In genomic region chr1:41268154-41268770, GRCh38 we compare ENCODE assay signal across 1 cellular context.
TF ChIP-seq lines count a peak whose summit lies in the region.

No MANE protein-coding gene starts in this region.

TF ChIP-seq in K562, 482 proteins besides CTCF, POLR2A, EP300 and RAD21 (continued from another document and continues in another):
- no peak for TF ChIP-seq ZBTB5 (IDR thresholded peaks at IDR 0.05)
- TF ChIP-seq GATA2 (CRISPR knock-in tag; IDR thresholded peaks at IDR 0.05), result no peak
- no peak for TF ChIP-seq USF2 (CRISPR knock-in tag; IDR thresholded peaks at IDR 0.05)
- no peak for TF ChIP-seq CHD4 (IDR thresholded peaks at IDR 0.05; ENCODE audit: insufficient read depth, insufficient replicate concordance, low read depth, low read length, poor library complexity, severe bottlenecking)
- no peak for TF ChIP-seq RBM39 (optimal IDR thresholded peaks at IDR 0.05; ENCODE audit: low read depth, low read length)
- TF ChIP-seq CCNT2 (IDR thresholded peaks at IDR 0.05; ENCODE audit: borderline replicate concordance, extremely low read depth, insufficient read length, low read depth, low read length), result no peak
- TF ChIP-seq DEAF1 (CRISPR knock-in tag; IDR thresholded peaks at IDR 0.05), result peak; percentile 80
- TF ChIP-seq FOXK1 (CRISPR knock-in tag; IDR thresholded peaks at IDR 0.05; ENCODE audit: borderline replicate concordance), result no peak
- TF ChIP-seq HMBOX1 (IDR thresholded peaks at IDR 0.05), result no peak
- TF ChIP-seq CBX1 (IDR thresholded peaks at IDR 0.05; ENCODE audit: low read depth), result no peak
- TF ChIP-seq ZNF407 (IDR thresholded peaks at IDR 0.05; ENCODE audit: low read depth), result no peak
- no peak for TF ChIP-seq THRAP3 (IDR thresholded peaks at IDR 0.05; ENCODE audit: borderline replicate concordance)
- no peak for TF ChIP-seq MAFK (IDR thresholded peaks at IDR 0.05; ENCODE audit: low read length)
- TF ChIP-seq LCOR (CRISPR knock-in tag; IDR thresholded peaks at IDR 0.05), result 0 out of 2 replicates have a peak, but pooled peaks have one; percentile 35
- TF ChIP-seq ZNF217 (CRISPR knock-in tag; IDR thresholded peaks at IDR 0.05), result no peak
- no peak for TF ChIP-seq GABPB1 (CRISPR knock-in tag; IDR thresholded peaks at IDR 0.05)
- TF ChIP-seq ZNF668 (CRISPR knock-in tag; IDR thresholded peaks at IDR 0.05), result no peak
- no peak for TF ChIP-seq E2F6 (IDR thresholded peaks at IDR 0.05; ENCODE audit: borderline replicate concordance in 1 of 2, extremely low read depth in 1 of 2, insufficient read depth in 1 of 2, insufficient read length in 1 of 2, low read depth in 1 of 2, low read length in 1 of 2, poor library complexity in 1 of 2, severe bottlenecking in 1 of 2)
- TF ChIP-seq ZNF76 (CRISPR knock-in tag; IDR thresholded peaks at IDR 0.05; ENCODE audit: borderline replicate concordance), result no peak
- peak; percentile 70 for TF ChIP-seq RB1 (IDR thresholded peaks at IDR 0.05; ENCODE audit: low read depth)
- TF ChIP-seq IRF1 (CRISPR knock-in tag; IDR thresholded peaks at IDR 0.05; ENCODE audit: borderline replicate concordance), result no peak
- no peak for TF ChIP-seq TFE3 (CRISPR knock-in tag; IDR thresholded peaks at IDR 0.05)
- TF ChIP-seq LARP7 (IDR thresholded peaks at IDR 0.05), result no peak
- peak in 1 of 2 experiments; percentile 43; a peak in 1 of 4 replicates for TF ChIP-seq RCOR1 (IDR thresholded peaks at IDR 0.05; ENCODE audit: borderline replicate concordance in 1 of 2, low read depth in 2 of 2, low read length in 2 of 2)
- no peak for TF ChIP-seq ZFP1 (CRISPR knock-in tag; IDR thresholded peaks at IDR 0.05)
- TF ChIP-seq ZNF592 (IDR thresholded peaks at IDR 0.05), result no peak
- TF ChIP-seq SMC3 (conservative IDR thresholded peaks at IDR 0.05; ENCODE audit: insufficient read depth, low read depth, low read length), result peak; percentile 98
- TF ChIP-seq ARHGAP35 (IDR thresholded peaks at IDR 0.05; ENCODE audit: partially characterized antibody), result no peak
- TF ChIP-seq PBX2 (CRISPR knock-in tag; IDR thresholded peaks at IDR 0.05; ENCODE audit: low read depth), result no peak
- TF ChIP-seq PBX2 (tag; conservative IDR thresholded peaks at IDR 0.05; ENCODE audit: low read depth), result no peak
